In the genomic region with DNA sequence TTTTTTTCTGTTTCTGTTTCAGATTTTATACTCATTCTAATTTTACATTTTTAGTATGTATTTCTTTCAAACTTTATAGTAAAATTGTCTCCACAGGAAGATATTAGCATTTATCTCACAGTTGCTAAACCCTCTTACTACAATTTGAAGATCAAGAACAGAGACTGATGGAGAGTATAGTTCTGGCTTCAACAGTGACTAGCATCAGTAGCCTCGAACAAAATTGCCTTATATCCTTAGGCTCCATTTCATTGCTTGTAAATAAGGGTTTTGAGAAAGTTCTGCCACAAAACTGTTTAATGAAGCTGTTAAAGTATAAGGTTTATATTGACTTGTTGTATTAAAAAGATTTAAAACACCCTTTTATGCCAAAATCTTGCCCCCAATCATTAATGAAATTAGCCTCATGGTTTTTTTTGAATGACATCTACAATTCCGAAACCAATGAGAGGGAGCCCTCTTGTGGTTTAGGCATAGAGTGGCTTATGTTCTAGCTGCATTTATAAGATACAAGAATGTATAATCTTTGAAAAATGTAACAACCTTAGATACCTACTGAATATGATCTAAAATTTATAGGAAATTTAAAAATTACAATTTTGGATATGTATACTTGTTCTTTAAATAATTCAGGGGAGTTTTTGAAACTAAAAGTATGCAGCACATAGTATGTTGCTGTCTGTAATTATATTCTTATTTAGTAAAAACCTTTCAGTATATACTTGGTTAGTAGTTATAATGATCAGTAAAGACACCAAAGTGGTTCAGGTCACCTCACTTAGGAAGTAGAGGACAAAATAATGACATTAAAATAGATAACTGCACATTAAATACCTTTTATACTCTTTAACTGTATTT, we compare ENCODE assay signal across 8 cellular contexts.
DNase-seq lines count a peak whose midpoint lies in the region; ATAC-seq, FAIRE-seq and TF ChIP-seq lines count a peak whose summit lies in the region.

No MANE protein-coding gene starts in this region.

- H2AFZ ChIP-seq in trophoblast cell (ENCODE audit: insufficient read depth, low read length, poor library complexity) = no peak overlapping the region

- H3K27ac ChIP-seq in esophagus squamous epithelium (peak overlapping the region in 1 of 4 donors; percentile 21), trophoblast cell (ENCODE audit: low read depth, low read length) (no peak overlapping the region), suprapubic skin (no peak overlapping the region)

- no peaks in the 10 kb centered on the region for H3K79me2 ChIP-seq in trophoblast cell (ENCODE audit: control insufficient read depth, insufficient read depth, low read length, poor library complexity)

- TF ChIP-seq CTCF in Calu3 (IDR thresholded peaks at IDR 0.05; ENCODE audit: unreplicated experiment) (no peak), esophagus squamous epithelium (IDR thresholded peaks at IDR 0.05) (peak; percentile 49 to 78 (median 65)), suprapubic skin (IDR thresholded peaks at IDR 0.05) (peak in 1 of 2 donors; percentile 71)

- CTCF ChIA-PET in Calu3 (lab: Charles Lee) = interaction anchor here (0.5 to 1.5 kb wide), 5 partner anchors 110 to 276 kb away, joined by 3 to 6 read pairs (median 4); partner anchors contain the start of gene HPGD

- H3K27me3 Mint-ChIP-seq in Calu3 (ENCODE audit: unreplicated experiment) = no peaks in the 10 kb centered on the region

- no peak overlapping the region for H2BK120ac ChIP-seq in trophoblast cell (ENCODE audit: insufficient read depth, low read length, poor library complexity)

- H3K9ac ChIP-seq in trophoblast cell (ENCODE audit: low read length) = no peak overlapping the region

- no peak overlapping the region for H2AK5ac ChIP-seq in trophoblast cell (ENCODE audit: low read length)

- H4K12ac ChIP-seq in trophoblast cell (ENCODE audit: low read depth, low read length) = no peak overlapping the region

- H3K9me3 ChIP-seq in esophagus squamous epithelium = no peaks in the 10 kb centered on the region
- H3K9me3 ChIP-seq in trophoblast cell (ENCODE audit: insufficient read depth, low read depth, low read length) = no peaks in the 10 kb centered on the region
- H3K9me3 ChIP-seq in suprapubic skin = no peaks in the 10 kb centered on the region

- TF ChIP-seq EP300 in suprapubic skin (IDR thresholded peaks at IDR 0.05) = no peak

- H3K4me3 Mint-ChIP-seq in Calu3 (ENCODE audit: low read depth, unreplicated experiment) = no peak overlapping the region

- no peak overlapping the region for H4K8ac ChIP-seq in trophoblast cell (ENCODE audit: low read depth, low read length)

- H3K4me2 ChIP-seq in trophoblast cell (ENCODE audit: low read length) = no peak overlapping the region

- no peak overlapping the region for H3K27ac Mint-ChIP-seq in Calu3 (ENCODE audit: unreplicated experiment)

- TF ChIP-seq POLR2A in esophagus squamous epithelium (IDR thresholded peaks at IDR 0.05) = no peak
- no peak for TF ChIP-seq POLR2A in suprapubic skin (IDR thresholded peaks at IDR 0.05)

- peaks cover 0 to 36% (median 0%) of the 10 kb centered on the region in 3 donors for H3K4me1 ChIP-seq in esophagus squamous epithelium
- no peaks in the 10 kb centered on the region for H3K4me1 ChIP-seq in trophoblast cell (ENCODE audit: control insufficient read depth in 1 of 2, insufficient read depth in 2 of 2, low read length in 2 of 2)
- no peaks in the 10 kb centered on the region for H3K4me1 ChIP-seq in suprapubic skin

- no peak overlapping the region for H3K23ac ChIP-seq in trophoblast cell (ENCODE audit: low read length)

- H3K27me3 ChIP-seq in esophagus squamous epithelium (no peaks in the 10 kb centered on the region), trophoblast cell (ENCODE audit: insufficient read depth, low read length) (no peaks in the 10 kb centered on the region), suprapubic skin (no peaks in the 10 kb centered on the region)

- H3K4me1 Mint-ChIP-seq in Calu3 (ENCODE audit: low read depth, unreplicated experiment) = peaks cover 3% of the 10 kb centered on the region

- ATAC-seq in GM19324 (IDR thresholded peaks at IDR 0.05; ENCODE audit: low FRiP score, unreplicated experiment) (peak; percentile 59), HG03520 (IDR thresholded peaks at IDR 0.05; ENCODE audit: unreplicated experiment) (peak; percentile 78)

- intact Hi-C loops in Calu3 (cut with micrococcal nuclease; ENCODE audit: unreplicated experiment) (loop anchor here (1.0 to 5.0 kb wide), 3 partner anchors 80 to 267 kb away; partner anchors contain the start of gene HPGD), esophagus squamous epithelium (cut with DNase I) (no loop called here)

- no peak overlapping the region for H2BK5ac ChIP-seq in trophoblast cell (ENCODE audit: low read depth, low read length, poor library complexity)

- H2BK12ac ChIP-seq in trophoblast cell (ENCODE audit: low read length) = no peak overlapping the region

- no peak overlapping the region for H3K14ac ChIP-seq in trophoblast cell (ENCODE audit: low read length)

- H3K79me1 ChIP-seq in trophoblast cell (ENCODE audit: low read length) = no peaks in the 10 kb centered on the region

- no peak overlapping the region for H4K91ac ChIP-seq in trophoblast cell (ENCODE audit: low read depth, low read length)

- no peak overlapping the region for H3K4ac ChIP-seq in trophoblast cell (ENCODE audit: low read depth, low read length)

- H3K18ac ChIP-seq in trophoblast cell (ENCODE audit: low read length) = no peak overlapping the region

- FAIRE-seq in RCC 7860 (lab: Jason Lieb, UNC) = peak; percentile 71

- no TSS peak for BruUV-seq in Calu3 (replicated peaks; lab: Mats Ljungman, UMichigan)

- no peak overlapping the region for H3K4me3 ChIP-seq in esophagus squamous epithelium
- no peak overlapping the region for H3K4me3 ChIP-seq in trophoblast cell (ENCODE audit: low read depth, low read length)
- H3K4me3 ChIP-seq in suprapubic skin = no peak overlapping the region

- H3K36me3 Mint-ChIP-seq in Calu3 (ENCODE audit: insufficient read depth, unreplicated experiment) = no peaks in the 10 kb centered on the region

- 32 to 34% methylated on average over 2 of the region's 2 CpGs for WGBS in esophagus squamous epithelium, 2 donors
- WGBS in trophoblast cell (ENCODE audit: extremely low coverage, insufficient coverage, insufficient read length) = no CpG with 5 or more reads among the region's 2 CpGs
- 24% methylated on average over 2 of the region's 2 CpGs for WGBS in suprapubic skin

- no peaks in the 10 kb centered on the region for H3K36me3 ChIP-seq in esophagus squamous epithelium
- H3K36me3 ChIP-seq in trophoblast cell (ENCODE audit: control insufficient read depth in 1 of 2, insufficient read depth in 2 of 2, low read length in 2 of 2) = no peaks in the 10 kb centered on the region
- H3K36me3 ChIP-seq in suprapubic skin = no peaks in the 10 kb centered on the region

- DNase-seq in Calu3 (peak; percentile 12), RCC 7860 (ENCODE audit: low spot score) (peak; percentile 27), esophagus squamous epithelium (lab: John Stamatoyannopoulos, UW) (no peak), trophoblast cell (peak; percentile 21 to 81), GM19238 (ENCODE audit: insufficient read length, low spot score) (no peak), suprapubic skin (ENCODE audit: low spot score in 2 of 2) (no peak)

- H3K9me3 Mint-ChIP-seq in Calu3 (ENCODE audit: low read depth, unreplicated experiment) = no peaks in the 10 kb centered on the region

Comparison
In these comparisons a context has a peak if more than half of its experiments do, and no peak if none do; other contexts are left out.
1. DNase-seq: peak in Calu3 (single experiment), RCC 7860 (single experiment) and trophoblast cell (2 of 2); none in esophagus squamous epithelium (single experiment), GM19238 (single experiment) and suprapubic skin (0 of 2).